ENCODE assay signal across 16 cellular contexts in genomic region chr11:58495906-58496305, GRCh38. TPM values are rescaled to one million over a fixed set of nuclear protein-coding genes. Genes with fewer than 3 reads are reported as not detected.
DNase-seq lines count a peak whose midpoint lies in the region; ATAC-seq, FAIRE-seq and TF ChIP-seq lines count a peak whose summit lies in the region.
"Had no signal": no experiment of that assay in that cellular context is flagged by ENCODE, and none has a peak within 500 bp of the region (broad histone marks: within the 10 kb centered on the region; RNA-seq: fewer than 3 reads in every experiment).

No MANE protein-coding gene starts in this region.

- SMC1A ChIA-PET in GM12878 (lab: Charles Lee; ENCODE audit: uncharacterized antibody, unreplicated experiment) = interaction anchor here (1.0 to 4.9 kb wide), 8 partner anchors 11 to 152 kb away, joined by 3 to 92 read pairs (median 4); partner anchors contain the start of gene OR5B21

- H3K4me2 ChIP-seq in GM12878 (ENCODE audit: control insufficient read depth, insufficient read depth) = peak overlapping the region; percentile 13; the same call in 1 of the 2 replicates

- H3K4me1 ChIP-seq in CD4-positive, alpha-beta memory T cell (ENCODE audit: insufficient read depth, low read length) = no peaks in the 10 kb centered on the region
- H3K4me1 ChIP-seq in GM12878 (ENCODE audit: control insufficient read depth, insufficient read depth, low read length) = peaks cover 9% of the 10 kb centered on the region; the same call in 1 of the 2 replicates
- H3K4me1 ChIP-seq: Caco-2, prostate gland, vagina had no signal

- peak; percentile 27 for FAIRE-seq in GM12878 (lab: Jason Lieb, UNC)
- FAIRE-seq: frontal cortex had no signal

- TF ChIP-seq POLR2A in GM12878 (IDR thresholded peaks at IDR 0.05; ENCODE audit: low read depth, low read length) = no peak

- RAD21 ChIA-PET in GM12878 (lab: Charles Lee; ENCODE audit: unreplicated experiment) = interaction anchor here (1.1 to 4.5 kb wide), 5 partner anchors 9 to 77 kb away, joined by 5 to 41 read pairs (median 9); no protein-coding TSS in a partner anchor

- no peak overlapping the region for H3K27ac ChIP-seq in CD4-positive, alpha-beta memory T cell (ENCODE audit: low read depth, low read length)
- H3K27ac ChIP-seq in GM12878 (ENCODE audit: control insufficient read depth, insufficient read depth) = no peak overlapping the region
- H3K27ac ChIP-seq: prostate gland, vagina had no signal

- H3K9me3 Mint-ChIP-seq in CD4-positive, alpha-beta memory T cell = no peaks in the 10 kb centered on the region
- H3K9me3 Mint-ChIP-seq: activated T-helper 2 cell treated with anti-CD3 and anti-CD28 coated beads, Interferon-gamma antibody, Interleukin-2, Interleukin-4, amounts not matched to agents 10 μg/mL and 5 μg/mL and 100 μg/mL, durations not matched to agents 14 hours and 24 hours and 36 hours had no signal

- no peaks in the 10 kb centered on the region for H3K27me3 Mint-ChIP-seq in CD4-positive, alpha-beta memory T cell

- DNase-seq in CD4-positive, alpha-beta memory T cell = no peak
- DNase-seq in GM12878 (ENCODE audit: low read depth, low spot score) = no peak
- no peak for DNase-seq in DMS 273 (lab: John Stamatoyannopoulos, UW; ENCODE audit: unreplicated experiment)
- no peak for DNase-seq in NK-92 (lab: John Stamatoyannopoulos, UW; ENCODE audit: unreplicated experiment)
- DNase-seq in NCI-H345 (lab: John Stamatoyannopoulos, UW) = no peak
- DNase-seq: Caco-2, NCI-H446 had no signal

- H3K27ac Mint-ChIP-seq in CD4-positive, alpha-beta memory T cell = peak overlapping the region in 4 of 7 donors; percentile 5 to 64 (median 17)
- H3K27ac Mint-ChIP-seq: activated T-helper 2 cell treated with anti-CD3 and anti-CD28 coated beads, Interferon-gamma antibody, Interleukin-2, Interleukin-4, amounts not matched to agents 10 μg/mL and 5 μg/mL and 100 μg/mL, durations not matched to agents 14 hours and 24 hours and 36 hours had no signal

- no peaks in the 10 kb centered on the region for H3K27me3 ChIP-seq in CD4-positive, alpha-beta memory T cell (ENCODE audit: insufficient read depth, low read length)
- no peaks in the 10 kb centered on the region for H3K27me3 ChIP-seq in GM12878 (replicated peaks in 1 of 2; ENCODE audit: control insufficient read depth in 2 of 2, insufficient read depth in 2 of 2, low read length in 1 of 2)
- H3K27me3 ChIP-seq: vagina had no signal

- H3K9me3 ChIP-seq in CD4-positive, alpha-beta memory T cell (ENCODE audit: control insufficient read depth in 1 of 2, low read length in 2 of 2) = no peaks in the 10 kb centered on the region
- no peaks in the 10 kb centered on the region for H3K9me3 ChIP-seq in GM12878 (replicated peaks; ENCODE audit: control insufficient read depth, insufficient read depth, low read length)
- H3K9me3 ChIP-seq: Caco-2, prostate gland, vagina had no signal

- H3K9ac ChIP-seq in GM12878 (ENCODE audit: control insufficient read depth, insufficient read depth, low read length) = no peak overlapping the region

- WGBS in GM12878 (ENCODE audit: insufficient coverage, insufficient replicate concordance, low lambda C conversion rate, missing lambda C conversion rate) = 53% methylated on average over 2 of the region's 2 CpGs

- no peaks in the 10 kb centered on the region for H3K36me3 ChIP-seq in CD4-positive, alpha-beta memory T cell (ENCODE audit: insufficient read depth, low read length)
- H3K36me3 ChIP-seq in GM12878 (ENCODE audit: control insufficient read depth in 2 of 2, insufficient read depth in 2 of 2, low read length in 1 of 2) = 0 out of 4 replicates have a peak, but pooled peaks cover 0 to 3% of the 10 kb centered on the region in 2 experiments
- H3K36me3 ChIP-seq: prostate gland, vagina had no signal

- H3K36me3 Mint-ChIP-seq in CD4-positive, alpha-beta memory T cell = no peaks in the 10 kb centered on the region

- intact Hi-C loops in CD4-positive, alpha-beta memory T cell (cut with micrococcal nuclease) = no loop called here
- intact Hi-C loops in GM12878 (cut with micrococcal nuclease; ENCODE audit: unreplicated experiment) = no loop called here

- H3K4me3 Mint-ChIP-seq in CD4-positive, alpha-beta memory T cell = no peak overlapping the region

- no TSS peak for BruUV-seq in GM12878 (replicated peaks; lab: Mats Ljungman, UMichigan)

- no peaks in the 10 kb centered on the region for H3K79me2 ChIP-seq in GM12878 (ENCODE audit: control insufficient read depth, insufficient read depth, low read length)

- in situ Hi-C loops in GM12878 (cut with MboI) = no loop called here

- no peak overlapping the region for H2AFZ ChIP-seq in GM12878 (ENCODE audit: control insufficient read depth, low read depth, low read length)

- TF ChIP-seq CTCF in GM12878 (IDR thresholded peaks at IDR 0.05 in 2 of 3, conservative IDR thresholded peaks at IDR 0.05 in 1 of 3; ENCODE audit: control insufficient read depth in 2 of 3, extremely low read depth in 1 of 3, insufficient read depth in 1 of 3, low read depth in 3 of 3, low read length in 3 of 3) = peak in 1 of 3 experiments; percentile 15; a peak in 2 of 6 replicates

- no peaks in the 10 kb centered on the region for H4K20me1 ChIP-seq in GM12878 (ENCODE audit: control insufficient read depth, insufficient read depth)

- no peak overlapping the region for H3K4me3 ChIP-seq in CD4-positive, alpha-beta memory T cell (ENCODE audit: low read length in 2 of 2)
- no peak overlapping the region for H3K4me3 ChIP-seq in GM12878
- H3K4me3 ChIP-seq: prostate gland, vagina had no signal

- POLR2A ChIA-PET in CD4-positive, alpha-beta memory T cell (lab: Charles Lee; ENCODE audit: partially characterized antibody) = no interaction called here
- POLR2A ChIA-PET in GM12878 (lab: Charles Lee) = interaction anchor here (0.7 to 1.7 kb wide), 4 partner anchors 10 to 613 kb away, joined by 3 to 8 read pairs (median 4); no protein-coding TSS in a partner anchor

- no peak for TF ChIP-seq RAD21 in GM12878 (IDR thresholded peaks at IDR 0.05; ENCODE audit: insufficient read depth, low read depth, low read length)

- CTCF ChIA-PET in CD4-positive, alpha-beta memory T cell (lab: Charles Lee; ENCODE audit: partially characterized antibody) = interaction anchor here (0.7 kb wide), 1 partner anchor 197 kb away, joined by 3 read pairs; no protein-coding TSS in a partner anchor
- CTCF ChIA-PET in GM12878 (lab: Yijun Ruan, JAX) = interaction anchor here (0.6 to 3.3 kb wide), 10 partner anchors 9 to 854 kb away, joined by 3 to 35 read pairs (median 5); no protein-coding TSS in a partner anchor

- ATAC-seq in GM18909 (IDR thresholded peaks at IDR 0.05; ENCODE audit: poor library complexity, unreplicated experiment) (peak; percentile 54), HG02884 (IDR thresholded peaks at IDR 0.05; ENCODE audit: unreplicated experiment) (peak; percentile 36), GM12878 (peak; percentile 63), HG02973 (IDR thresholded peaks at IDR 0.05; ENCODE audit: unreplicated experiment) (no peak)

- TF ChIP-seq EP300 in GM12878 (IDR thresholded peaks at IDR 0.05; ENCODE audit: borderline replicate concordance in 1 of 2, control insufficient read depth in 1 of 2, low read depth in 2 of 2, low read length in 2 of 2) = no peak

- peaks cover 7 to 16% (median 11%) of the 10 kb centered on the region in 4 donors for H3K4me1 Mint-ChIP-seq in CD4-positive, alpha-beta memory T cell

TF ChIP-seq in GM12878, 131 proteins besides CTCF, POLR2A, EP300 and RAD21 (continues in another document):
- TF ChIP-seq RUNX3 (IDR thresholded peaks at IDR 0.05; ENCODE audit: low read length) (0 out of 2 replicates have a peak, but pooled peaks have one; percentile 6), MEF2A (IDR thresholded peaks at IDR 0.05; ENCODE audit: insufficient read depth, low read depth, low read length) (peak; percentile 65; the same call in 1 of the 2 replicates), ESRRA (IDR thresholded peaks at IDR 0.05; ENCODE audit: low read length) (no peak), IKZF1 (conservative IDR thresholded peaks at IDR 0.05) (peak; percentile 44; the same call in 1 of the 2 replicates)

RNA-seq across cellular contexts. Expression of gene OR5B21, which starts 12.0 kb away (rescaled TPM):
- total RNA-seq in CD4-positive, alpha-beta memory T cell = under 1 TPM; 0.61 to 0.99 TPM
- not detected for polyA plus RNA-seq in CD4-positive, alpha-beta memory T cell
- 4.4 and 6.8 TPM in 2 replicates for total RNA-seq in GM12878 (2013; cell fraction: nucleolus; rRNA removed)
- total RNA-seq in GM12878 (2014; rRNA removed) (0.11 TPM in 1 of 2 replicates, not detected in the other), GM12878 (2014; rRNA removed; fragmentation: Illumina TruSeq; extraction: Trizol) (0.22 and 0.41 TPM in 2 replicates), GM12878 (2021) (not detected in 2 replicates)
- polyA plus RNA-seq in GM12878 (2011; ENCODE audit: low read depth) = not detected
- polyA plus RNA-seq in GM12878 (2011; rRNA removed) (0.40 and 0.41 TPM in 2 replicates), GM12878 (2014; fragmentation: Illumina TruSeq; extraction: Trizol) (0.22 TPM in 1 of 2 replicates, not detected in the other), GM12878 (2014; fragmentation: Nextera tagmentation; extraction: Ambion mirVana) (not detected), GM12878 (2014; rRNA removed) (not detected in 2 replicates), GM12878 (2016; fragmentation: Nextera tagmentation; extraction: Ambion mirVana) (not detected)
- polyA plus RNA-seq in GM12878 (2011; cell fraction: cytosol; rRNA removed) = 0.13 TPM in 1 of 2 replicates, not detected in the other
- 1.6 and 2.6 TPM in 2 replicates for polyA plus RNA-seq in GM12878 (2011; cell fraction: nucleus; rRNA removed)
- polyA plus RNA-seq in GM12878 (2012) = not detected in 2 replicates
- 7.3 and 10.6 TPM in 2 replicates for polyA minus RNA-seq in GM12878 (2011; rRNA and poly(A)+ RNA removed)
- polyA minus RNA-seq in GM12878 (2011; cell fraction: cytosol; rRNA and poly(A)+ RNA removed) = not detected in 2 replicates
- 6.8 and 12.3 TPM in 2 replicates for polyA minus RNA-seq in GM12878 (2011; cell fraction: nucleus; rRNA and poly(A)+ RNA removed)
- total RNA-seq: Caco-2, frontal cortex, mononuclear cell, prostate gland, vagina had no signal

RNA-seq across cellular contexts. Expression of gene OR5B12, which starts 53.9 kb away (rescaled TPM):
- total RNA-seq in CD4-positive, alpha-beta memory T cell = not detected
- not detected for polyA plus RNA-seq in CD4-positive, alpha-beta memory T cell
- 0.51 and 1.0 TPM in 2 replicates for total RNA-seq in GM12878 (2013; cell fraction: nucleolus; rRNA removed)
- not detected in 2 replicates for total RNA-seq in GM12878 (2014; rRNA removed)
- not detected in 2 replicates for total RNA-seq in GM12878 (2014; rRNA removed; fragmentation: Illumina TruSeq; extraction: Trizol)
- total RNA-seq in GM12878 (2021) = not detected in 2 replicates
- polyA plus RNA-seq in GM12878 (2011; ENCODE audit: low read depth) = not detected
- polyA plus RNA-seq in GM12878 (2011; rRNA removed) = 0.29 and 0.35 TPM in 2 replicates
- 0.15 and 0.25 TPM in 2 replicates for polyA plus RNA-seq in GM12878 (2011; cell fraction: cytosol; rRNA removed)
- polyA plus RNA-seq in GM12878 (2011; cell fraction: nucleus; rRNA removed) = 0.31 and 0.61 TPM in 2 replicates
- not detected in 2 replicates for polyA plus RNA-seq in GM12878 (2012)
- not detected in 2 replicates for polyA plus RNA-seq in GM12878 (2014; fragmentation: Illumina TruSeq; extraction: Trizol)
- polyA plus RNA-seq in GM12878 (2014; fragmentation: Nextera tagmentation; extraction: Ambion mirVana) = not detected
- polyA plus RNA-seq in GM12878 (2014; rRNA removed) = not detected in 2 replicates
- polyA plus RNA-seq in GM12878 (2016; fragmentation: Nextera tagmentation; extraction: Ambion mirVana) = not detected
- polyA minus RNA-seq in GM12878 (2011; rRNA and poly(A)+ RNA removed) = 0.59 and 0.93 TPM in 2 replicates
- polyA minus RNA-seq in GM12878 (2011; cell fraction: cytosol; rRNA and poly(A)+ RNA removed) = not detected in 2 replicates
- 0.60 and 1.5 TPM in 2 replicates for polyA minus RNA-seq in GM12878 (2011; cell fraction: nucleus; rRNA and poly(A)+ RNA removed)
- total RNA-seq: activated T-helper 2 cell treated with anti-CD3 and anti-CD28 coated beads, Interferon-gamma antibody, Interleukin-2, Interleukin-4, amounts not matched to agents 10 μg/mL and 5 μg/mL and 100 μg/mL, durations not matched to agents 14 hours and 24 hours and 36 hours; Caco-2; frontal cortex; mononuclear cell; prostate gland; T-helper 1 cell treated with Interleukin-12 subunit alpha and Interleukin-12 subunit beta and Interleukin-4 antibody, amounts not matched to agents 30 ng/mL and 1 ng/mL, for 36 hours; vagina had no signal
